17 cellular contexts compared by ENCODE assay signal in the genomic region with DNA sequence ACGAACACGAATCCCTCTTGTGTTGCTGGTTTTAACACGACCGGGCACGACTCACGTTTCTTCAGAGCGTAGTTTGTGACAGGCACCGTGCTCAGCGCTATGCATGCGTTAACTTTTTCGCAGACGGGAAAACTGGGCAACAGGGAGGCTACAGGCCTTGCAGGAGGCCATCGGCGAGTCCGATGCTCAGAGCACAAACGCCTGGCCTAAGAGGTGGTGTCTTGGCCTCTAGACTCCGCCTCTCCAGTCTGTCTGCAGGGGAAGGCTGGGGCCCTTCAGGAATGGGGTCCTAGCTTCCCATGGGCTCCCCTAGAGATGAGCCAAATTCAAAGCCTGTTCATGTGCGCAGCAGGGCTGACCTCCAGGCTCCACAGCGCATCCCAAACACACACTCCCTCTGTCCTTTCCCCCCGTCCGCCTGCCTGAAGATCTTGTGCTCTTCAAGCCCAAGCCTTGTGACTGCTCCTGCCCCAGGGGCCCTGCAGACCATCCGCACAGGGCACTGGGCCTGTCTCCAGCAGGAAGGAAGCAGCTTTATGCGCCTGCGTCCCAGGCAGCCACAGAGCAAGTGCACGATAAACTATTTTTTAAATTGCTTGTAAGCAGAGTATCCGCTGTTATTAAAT. TPM values are rescaled to one million over a fixed set of nuclear protein-coding genes. Genes with fewer than 3 reads are reported as not detected.
DNase-seq lines count a peak whose midpoint lies in the region; ATAC-seq, FAIRE-seq and TF ChIP-seq lines count a peak whose summit lies in the region.
"Had no signal": no experiment of that assay in that cellular context is flagged by ENCODE, and none has a peak within 500 bp of the region (broad histone marks: within the 10 kb centered on the region; RNA-seq: fewer than 3 reads in every experiment).

No MANE protein-coding gene starts in this region.

- no peaks in the 10 kb centered on the region for H3K9me3 Mint-ChIP-seq in central memory CD8-positive, alpha-beta T cell
- no peaks in the 10 kb centered on the region for H3K9me3 Mint-ChIP-seq in activated naive CD8-positive, alpha-beta T cell treated with anti-CD3 and anti-CD28 coated beads for 36 hours

- peak overlapping the region; percentile 99 for H3K27ac ChIP-seq in HL-60 (replicated peaks)
- H3K27ac ChIP-seq in neutrophil: peak overlapping the region; percentile 86

- no peaks in the 10 kb centered on the region for H3K27me3 Mint-ChIP-seq in central memory CD8-positive, alpha-beta T cell
- H3K27me3 Mint-ChIP-seq in activated naive CD8-positive, alpha-beta T cell treated with anti-CD3 and anti-CD28 coated beads for 36 hours: no peaks in the 10 kb centered on the region

- H3K4me1 Mint-ChIP-seq in central memory CD8-positive, alpha-beta T cell: peaks cover 37% of the 10 kb centered on the region
- peaks cover 31% of the 10 kb centered on the region for H3K4me1 Mint-ChIP-seq in activated naive CD8-positive, alpha-beta T cell treated with anti-CD3 and anti-CD28 coated beads for 36 hours

- no peak for ATAC-seq in central memory CD8-positive, alpha-beta T cell (replicated peaks; ENCODE audit: extremely low read depth, poor library complexity, severe bottlenecking)

- H3K4me1 ChIP-seq in neutrophil (ENCODE audit: control insufficient read depth in 1 of 2, insufficient read depth in 1 of 2, low read depth in 1 of 2, low read length in 1 of 2): peaks cover 52 to 59% of the 10 kb centered on the region in 2 experiments

- TF ChIP-seq CTCF in HL-60 (IDR thresholded peaks at IDR 0.05; ENCODE audit: insufficient read depth, low read length): no peak
- TF ChIP-seq CTCF in neutrophil (IDR thresholded peaks at IDR 0.05): no peak

- H3K36me3 Mint-ChIP-seq in central memory CD8-positive, alpha-beta T cell (ENCODE audit: insufficient read depth): peaks cover 3% of the 10 kb centered on the region
- no peaks in the 10 kb centered on the region for H3K36me3 Mint-ChIP-seq in activated naive CD8-positive, alpha-beta T cell treated with anti-CD3 and anti-CD28 coated beads for 36 hours

- H3K27ac Mint-ChIP-seq in central memory CD8-positive, alpha-beta T cell (ENCODE audit: low read depth): peak overlapping the region; percentile 29
- no peak overlapping the region for H3K27ac Mint-ChIP-seq in activated naive CD8-positive, alpha-beta T cell treated with anti-CD3 and anti-CD28 coated beads for 36 hours

- no peak for FAIRE-seq in HTR-8/SVneo (lab: Jason Lieb, UNC)
- FAIRE-seq: GM12892 had no signal

- H3K4me3 ChIP-seq in HL-60 (replicated peaks; ENCODE audit: insufficient read depth, low read length) (peak overlapping the region; percentile 73), neutrophil (ENCODE audit: low read depth in 1 of 2, low read length in 1 of 2) (no peak overlapping the region)

- H3K27me3 ChIP-seq in HL-60 (ENCODE audit: insufficient read depth, poor library complexity, severe bottlenecking) (no peaks in the 10 kb centered on the region), neutrophil (no peaks in the 10 kb centered on the region)
- H3K27me3 ChIP-seq: brain microvascular endothelial cell, left lung had no signal

- no peaks in the 10 kb centered on the region for H3K9me3 ChIP-seq in neutrophil
- H3K9me3 ChIP-seq: left lung had no signal

- H3K4me3 Mint-ChIP-seq in central memory CD8-positive, alpha-beta T cell: no peak overlapping the region
- no peak overlapping the region for H3K4me3 Mint-ChIP-seq in activated naive CD8-positive, alpha-beta T cell treated with anti-CD3 and anti-CD28 coated beads for 36 hours

- DNase-seq in CD1c-positive myeloid dendritic cell (ENCODE audit: extremely low spot score) (peak; percentile 34), HL-60 (ENCODE audit: low read depth in 1 of 2, low spot score in 1 of 2) (peak; percentile 63 to 75), DMS79 treated with DMSO at 0.1 percent for 48 hours (lab: John Stamatoyannopoulos, UW) (no peak), HTR-8/SVneo (ENCODE audit: insufficient read length, low spot score) (no peak), D341Med (ENCODE audit: low spot score) (no peak)
- no peak for DNase-seq in central memory CD8-positive, alpha-beta T cell (ENCODE audit: low spot score in 2 of 2)
- DNase-seq in activated naive CD8-positive, alpha-beta T cell treated with anti-CD3 and anti-CD28 coated beads for 36 hours: no peak
- DNase-seq: activated naive CD4-positive, alpha-beta T cell treated with Interleukin-2 at 50 U/mL for 16 hours; NCI-H1092 had no signal

- no peaks in the 10 kb centered on the region for H3K36me3 ChIP-seq in neutrophil
- H3K36me3 ChIP-seq: brain microvascular endothelial cell, left lung had no signal

RNA-seq across cellular contexts. Expression of a gene that starts 3.1 kb away (rescaled TPM):
- 10 to 100 TPM; 45.0 to 48.8 TPM for total RNA-seq in activated naive CD8-positive, alpha-beta T cell treated with anti-CD3 and anti-CD28 coated beads for 36 hours

RNA-seq across cellular contexts. Expression of a gene that starts 17.1 kb away (rescaled TPM):
- not detected for total RNA-seq in activated naive CD8-positive, alpha-beta T cell treated with anti-CD3 and anti-CD28 coated beads for 36 hours
- total RNA-seq: Daoy, left lung, subcutaneous adipose tissue had no signal

RNA-seq across cellular contexts. Expression of a gene that starts 21.5 kb away (rescaled TPM):
- total RNA-seq in activated naive CD8-positive, alpha-beta T cell treated with anti-CD3 and anti-CD28 coated beads for 36 hours: 10 to 100 TPM; 82.5 to 82.9 TPM

RNA-seq across cellular contexts. Expression of a gene that starts 27.3 kb away (rescaled TPM):
- 1 to 10 TPM; 1.3 TPM for total RNA-seq in activated naive CD8-positive, alpha-beta T cell treated with anti-CD3 and anti-CD28 coated beads for 36 hours
- total RNA-seq: Daoy, HT-29 had no signal

RNA-seq across cellular contexts. Expression of a gene that starts 40.8 kb away (rescaled TPM):
- total RNA-seq in activated naive CD8-positive, alpha-beta T cell treated with anti-CD3 and anti-CD28 coated beads for 36 hours: under 1 TPM; 0.25 to 0.40 TPM
- total RNA-seq: Daoy, HT-29, skeletal muscle tissue, subcutaneous adipose tissue had no signal

Comparison
In these comparisons a context has a peak if more than half of its experiments do, and no peak if none do; other contexts are left out.
1. DNase-seq: peak in CD1c-positive myeloid dendritic cell (single experiment) and HL-60 (2 of 2); none in central memory CD8-positive, alpha-beta T cell (0 of 2), DMS79 treated with DMSO at 0.1 percent for 48 hours (single experiment), HTR-8/SVneo (single experiment), D341Med (single experiment) and activated naive CD8-positive, alpha-beta T cell treated with anti-CD3 and anti-CD28 coated beads for 36 hours (single experiment).